In the genomic region with DNA sequence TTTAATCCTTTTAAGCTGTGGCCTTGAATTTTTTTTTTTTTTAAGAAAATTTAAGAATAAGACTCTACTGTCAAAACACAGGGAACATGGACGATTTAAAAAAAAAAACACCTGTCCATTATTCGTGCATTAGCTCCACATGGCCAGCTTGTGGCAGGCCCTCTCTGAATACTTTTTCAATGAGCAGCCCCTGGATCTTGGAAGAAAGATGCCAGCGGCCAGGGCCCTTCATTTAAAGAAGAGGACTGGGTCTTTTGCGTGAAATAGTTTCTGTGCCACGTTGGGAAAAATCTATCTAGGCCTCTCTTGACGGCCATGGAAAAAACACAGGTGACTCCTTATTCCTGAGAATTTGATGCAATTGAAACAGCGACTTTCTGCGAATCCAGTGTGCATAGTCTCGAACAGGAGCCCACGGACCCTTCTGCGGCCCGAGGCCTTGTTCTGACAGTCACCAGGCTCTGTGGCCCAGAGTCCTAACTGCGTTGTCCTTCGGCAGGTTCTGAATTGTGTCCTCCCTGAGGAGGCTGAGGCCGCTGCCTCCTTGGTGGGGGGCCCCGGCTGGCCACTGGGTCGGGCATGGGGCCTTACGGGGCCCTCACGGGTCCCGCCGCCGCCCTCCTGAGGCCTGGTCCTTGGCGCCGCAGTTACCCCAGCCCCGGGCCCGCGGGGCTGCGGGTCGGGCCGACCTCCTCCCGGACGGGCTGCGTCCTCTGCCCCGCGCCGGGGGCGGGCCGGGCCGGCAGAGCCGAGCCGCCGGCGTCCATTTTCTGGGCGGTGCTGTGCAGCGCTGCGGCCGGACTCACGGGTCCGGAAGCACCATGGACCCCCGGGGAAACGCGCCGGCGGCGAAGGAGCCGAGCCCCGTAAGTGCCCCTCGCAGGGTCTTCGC, we compare ENCODE assay signal across 1 cellular context.
TF ChIP-seq lines count a peak whose summit lies in the region.

No MANE protein-coding gene starts in this region.

TF ChIP-seq in GM12878, 131 proteins besides CTCF, POLR2A, EP300 and RAD21 (continued from another document):
- TF ChIP-seq BACH1 (IDR thresholded peaks at IDR 0.05; ENCODE audit: borderline replicate concordance) (peak; percentile 52; the same call in 1 of the 2 replicates), TAF1 (IDR thresholded peaks at IDR 0.05; ENCODE audit: borderline replicate concordance, low read depth, low read length) (peak; percentile 70; the same call in 1 of the 2 replicates), CHD1 (IDR thresholded peaks at IDR 0.05; ENCODE audit: low read depth, low read length) (no peak; the same call in 1 of the 2 replicates), MAX (IDR thresholded peaks at IDR 0.05; ENCODE audit: low read depth, low read length) (0 out of 2 replicates have a peak, but pooled peaks have one; percentile 28), NR2F1 (conservative IDR thresholded peaks at IDR 0.05) (0 out of 2 replicates have a peak, but pooled peaks have one; percentile 39), JUNB (IDR thresholded peaks at IDR 0.05) (no peak), SMARCA5 (IDR thresholded peaks at IDR 0.05) (peak; percentile 67), KLF5 (IDR thresholded peaks at IDR 0.05; ENCODE audit: partially characterized antibody) (no peak), TCF3 (IDR thresholded peaks at IDR 0.05; ENCODE audit: borderline replicate concordance, insufficient read depth, low read depth, low read length) (no peak)
- TF ChIP-seq, protein P1, sequence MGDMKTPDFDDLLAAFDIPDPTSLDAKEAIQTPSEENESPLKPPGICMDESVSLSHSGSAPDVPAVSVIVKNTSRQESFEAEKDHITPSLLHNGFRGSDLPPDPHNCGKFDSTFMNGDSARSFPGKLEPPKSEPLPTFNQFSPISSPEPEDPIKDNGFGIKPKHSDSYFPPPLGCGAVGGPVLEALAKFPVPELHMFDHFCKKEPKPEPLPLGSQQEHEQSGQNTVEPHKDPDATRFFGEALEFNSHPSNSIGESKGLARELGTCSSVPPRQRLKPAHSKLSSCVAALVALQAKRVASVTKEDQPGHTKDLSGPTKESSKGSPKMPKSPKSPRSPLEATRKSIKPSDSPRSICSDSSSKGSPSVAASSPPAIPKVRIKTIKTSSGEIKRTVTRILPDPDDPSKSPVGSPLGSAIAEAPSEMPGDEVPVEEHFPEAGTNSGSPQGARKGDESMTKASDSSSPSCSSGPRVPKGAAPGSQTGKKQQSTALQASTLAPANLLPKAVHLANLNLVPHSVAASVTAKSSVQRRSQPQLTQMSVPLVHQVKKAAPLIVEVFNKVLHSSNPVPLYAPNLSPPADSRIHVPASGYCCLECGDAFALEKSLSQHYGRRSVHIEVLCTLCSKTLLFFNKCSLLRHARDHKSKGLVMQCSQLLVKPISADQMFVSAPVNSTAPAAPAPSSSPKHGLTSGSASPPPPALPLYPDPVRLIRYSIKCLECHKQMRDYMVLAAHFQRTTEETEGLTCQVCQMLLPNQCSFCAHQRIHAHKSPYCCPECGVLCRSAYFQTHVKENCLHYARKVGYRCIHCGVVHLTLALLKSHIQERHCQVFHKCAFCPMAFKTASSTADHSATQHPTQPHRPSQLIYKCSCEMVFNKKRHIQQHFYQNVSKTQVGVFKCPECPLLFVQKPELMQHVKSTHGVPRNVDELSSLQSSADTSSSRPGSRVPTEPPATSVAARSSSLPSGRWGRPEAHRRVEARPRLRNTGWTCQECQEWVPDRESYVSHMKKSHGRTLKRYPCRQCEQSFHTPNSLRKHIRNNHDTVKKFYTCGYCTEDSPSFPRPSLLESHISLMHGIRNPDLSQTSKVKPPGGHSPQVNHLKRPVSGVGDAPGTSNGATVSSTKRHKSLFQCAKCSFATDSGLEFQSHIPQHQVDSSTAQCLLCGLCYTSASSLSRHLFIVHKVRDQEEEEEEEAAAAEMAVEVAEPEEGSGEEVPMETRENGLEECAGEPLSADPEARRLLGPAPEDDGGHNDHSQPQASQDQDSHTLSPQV (IDR thresholded peaks at IDR 0.05), result 0 out of 2 replicates have a peak, but pooled peaks have one; percentile 58
- TF ChIP-seq, protein P2, sequence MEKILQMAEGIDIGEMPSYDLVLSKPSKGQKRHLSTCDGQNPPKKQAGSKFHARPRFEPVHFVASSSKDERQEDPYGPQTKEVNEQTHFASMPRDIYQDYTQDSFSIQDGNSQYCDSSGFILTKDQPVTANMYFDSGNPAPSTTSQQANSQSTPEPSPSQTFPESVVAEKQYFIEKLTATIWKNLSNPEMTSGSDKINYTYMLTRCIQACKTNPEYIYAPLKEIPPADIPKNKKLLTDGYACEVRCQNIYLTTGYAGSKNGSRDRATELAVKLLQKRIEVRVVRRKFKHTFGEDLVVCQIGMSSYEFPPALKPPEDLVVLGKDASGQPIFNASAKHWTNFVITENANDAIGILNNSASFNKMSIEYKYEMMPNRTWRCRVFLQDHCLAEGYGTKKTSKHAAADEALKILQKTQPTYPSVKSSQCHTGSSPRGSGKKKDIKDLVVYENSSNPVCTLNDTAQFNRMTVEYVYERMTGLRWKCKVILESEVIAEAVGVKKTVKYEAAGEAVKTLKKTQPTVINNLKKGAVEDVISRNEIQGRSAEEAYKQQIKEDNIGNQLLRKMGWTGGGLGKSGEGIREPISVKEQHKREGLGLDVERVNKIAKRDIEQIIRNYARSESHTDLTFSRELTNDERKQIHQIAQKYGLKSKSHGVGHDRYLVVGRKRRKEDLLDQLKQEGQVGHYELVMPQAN (conservative IDR thresholded peaks at IDR 0.05), result peak; percentile 47; the same call in 1 of the 2 replicates
